24 cellular contexts compared by ENCODE assay signal in the genomic region with DNA sequence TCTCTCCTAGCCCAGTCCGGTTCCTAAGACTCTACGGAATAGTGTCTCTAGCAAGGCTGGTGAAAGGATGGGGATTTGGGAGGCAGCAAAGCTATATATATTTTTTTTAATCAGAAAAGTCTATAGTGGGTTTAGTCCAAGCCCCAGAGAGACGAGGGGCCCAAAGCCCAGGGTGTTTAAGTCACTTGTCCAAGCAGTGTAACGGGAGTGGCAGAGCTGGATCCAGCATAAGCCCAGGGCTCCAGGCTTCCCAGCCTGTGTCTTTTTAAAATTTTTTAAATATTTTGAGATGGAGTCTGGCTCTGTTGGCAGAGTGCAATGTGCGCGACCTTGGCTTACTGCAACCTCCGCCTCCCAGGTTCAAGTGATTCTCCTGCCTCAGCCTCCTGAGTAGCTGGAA. TPM values are rescaled to one million over a fixed set of nuclear protein-coding genes. Genes with fewer than 3 reads are reported as not detected.
"Had no signal": no experiment of that assay in that cellular context is flagged by ENCODE, and none has a peak within 500 bp of the region (broad histone marks: within the 10 kb centered on the region; RNA-seq: fewer than 3 reads in every experiment).

No MANE protein-coding gene starts in this region.

- H3K4me3 ChIP-seq: adrenal gland had no signal

- H3K9me3 ChIP-seq: adrenal gland had no signal

- ATAC-seq: activated T-cell treated with anti-CD3 and anti-CD28 coated beads, Interleukin-2, amount 50 U/mL, for 4 hours; T-cell had no signal

- H3K27ac ChIP-seq: VCaP had no signal

- H3K27me3 ChIP-seq: adrenal gland had no signal

- H3K4me1 ChIP-seq: adrenal gland had no signal

- DNase-seq: activated CD4-positive, alpha-beta memory T cell treated with anti-CD3 and anti-CD28 coated beads for 36 hours; activated CD4-positive, alpha-beta T cell treated with anti-CD3 and anti-CD28 coated beads, Interleukin-2, amount 10 ng/mL, durations not matched to agents 7 days and 5 days; activated CD4-positive, CD25-positive, alpha-beta regulatory T cell; activated CD8-positive, alpha-beta memory T cell treated with anti-CD3 and anti-CD28 coated beads for 24 hours; activated gamma-delta T cell treated with Interleukin-2 at 50 U/mL for 16 hours; activated naive CD4-positive, alpha-beta T cell treated with anti-CD3 and anti-CD28 coated beads, Interleukin-2, amount 10 ng/mL, durations not matched to agents 7 days and 5 days; activated naive CD8-positive, alpha-beta T cell treated with anti-CD3 and anti-CD28 coated beads, Interleukin-2, amount 10 ng/mL, durations not matched to agents 7 days and 5 days; activated T-cell treated with anti-CD3 and anti-CD28 coated beads, Interleukin-2, amount 50 U/mL, for 4 hours; adrenal gland; anterior cingulate cortex; KG1; NCI-H1092; NCI-H1417; NCI-H1930; NCI-H2171; NCI-H526 treated with DMSO at 0.1 percent for 48 hours; NCI-H82; SIG-M5; T-cell; T-helper 2 cell; T1000 had no signal

- H3K36me3 ChIP-seq: adrenal gland had no signal

RNA-seq across cellular contexts. Expression of gene GRIK4, which starts 6.8 kb away (rescaled TPM):
- total RNA-seq: activated CD4-positive, alpha-beta memory T cell treated with anti-CD3 and anti-CD28 coated beads for 36 hours; activated CD4-positive, alpha-beta T cell treated with anti-CD3 and anti-CD28 coated beads, Interleukin-2, amount 10 ng/mL, durations not matched to agents 7 days and 5 days; activated naive CD8-positive, alpha-beta T cell treated with anti-CD3 and anti-CD28 coated beads, Interleukin-2, amount 10 ng/mL, durations not matched to agents 7 days and 5 days; NCI-H460; RPMI7951 had no signal
